ENCODE assay signal across 15 cellular contexts in the genomic region with DNA sequence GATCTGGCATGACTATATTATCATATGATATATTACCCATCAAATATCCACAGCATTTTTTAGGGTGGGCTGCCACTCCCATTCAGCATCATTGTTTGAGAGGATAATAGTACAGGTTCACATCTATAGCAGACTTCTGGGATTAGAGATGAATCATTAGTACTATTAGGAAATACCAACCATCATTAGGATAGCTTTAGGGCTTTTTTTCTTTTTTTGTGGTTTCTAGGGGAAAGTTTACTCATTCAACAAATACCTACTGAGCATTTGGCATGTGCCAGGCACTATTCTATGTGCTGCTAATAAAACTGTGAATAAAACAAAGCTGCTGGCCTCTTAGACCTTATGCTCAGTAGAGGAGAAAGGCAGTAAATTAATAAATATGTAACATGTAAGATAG. TPM values are rescaled to one million over a fixed set of nuclear protein-coding genes. Genes with fewer than 3 reads are reported as not detected.
DNase-seq lines count a peak whose midpoint lies in the region; ATAC-seq and TF ChIP-seq lines count a peak whose summit lies in the region.
"Had no signal": no experiment of that assay in that cellular context is flagged by ENCODE, and none has a peak within 500 bp of the region (broad histone marks: within the 10 kb centered on the region; RNA-seq: fewer than 3 reads in every experiment).

No MANE protein-coding gene starts in this region.

- CTCF ChIA-PET in RWPE1 (lab: Yijun Ruan, JAX): interaction anchor here (0.6 kb wide), 1 partner anchor 84 kb away, joined by 3 read pairs; no protein-coding TSS in a partner anchor

- ATAC-seq in esophagus mucosa (peak; percentile 51), HG03354 (IDR thresholded peaks at IDR 0.05; ENCODE audit: poor library complexity, severe bottlenecking, unreplicated experiment) (no peak)

- no peaks in the 10 kb centered on the region for H3K79me2 ChIP-seq in osteoblast (ENCODE audit: insufficient read depth, low read length)
- H3K79me2 ChIP-seq: parathyroid adenoma had no signal

- H3K36me3 ChIP-seq in osteoblast (ENCODE audit: insufficient read depth, low read length): no peaks in the 10 kb centered on the region
- peaks cover 0 to 23% (median 18%) of the 10 kb centered on the region in 4 donors for H3K36me3 ChIP-seq in stomach

- H3K4me1 ChIP-seq in osteoblast (ENCODE audit: insufficient read depth, low read length): peaks cover 9% of the 10 kb centered on the region
- peaks cover 0 to 36% (median 18%) of the 10 kb centered on the region in 4 donors for H3K4me1 ChIP-seq in stomach
- H3K4me1 ChIP-seq: adrenal gland, SJCRH30 had no signal

- H3K9me3 ChIP-seq in osteoblast (ENCODE audit: low read depth, low read length) (no peaks in the 10 kb centered on the region), stomach (no peaks in the 10 kb centered on the region)
- H3K9me3 ChIP-seq: testis had no signal

- intact Hi-C loops in stomach (cut with DNase I; ENCODE audit: low total_unique reads): no loop called here

- DNase-seq in EL: peak; percentile 80
- peak; percentile 83 for DNase-seq in RWPE1 (ENCODE audit: low spot score)
- DNase-seq in osteoblast (ENCODE audit: insufficient read length, low spot score, missing footprints): peak; percentile 31
- no peak for DNase-seq in T1000 (lab: John Stamatoyannopoulos, UW)
- no peak for DNase-seq in stomach
- DNase-seq in stimulated activated CD4-positive, alpha-beta T cell treated with anti-CD3 and anti-CD28 coated beads, Interleukin-2, amount 100 ng/mL, for 48 hours: no peak
- DNase-seq: activated CD4-positive, alpha-beta T cell treated with anti-CD3 and anti-CD28 coated beads, Interleukin-2, amount 50 U/mL, for 48 hours; adrenal gland; NCI-H2227 treated with DMSO at 0.1 percent for 48 hours; SJCRH30; testis had no signal

- H3K27me3 ChIP-seq in osteoblast (ENCODE audit: insufficient read depth, low read length) (no peaks in the 10 kb centered on the region), stomach (no peaks in the 10 kb centered on the region)
- H3K27me3 ChIP-seq: adrenal gland; BLaER1 treated with 17β-estradiol and CSF1 and Interleukin-3, amounts not matched to agents 10 nM and 100 nM; SJCRH30; testis had no signal

- TF ChIP-seq CTCF in RWPE1 (conservative IDR thresholded peaks at IDR 0.05; ENCODE audit: low read depth) (no peak), osteoblast (IDR thresholded peaks at IDR 0.05; ENCODE audit: extremely low read depth, low read depth, low read length) (no peak), stomach (IDR thresholded peaks at IDR 0.05) (no peak)

- TF ChIP-seq EP300 in stomach (IDR thresholded peaks at IDR 0.05): no peak

- POLR2A ChIA-PET in RWPE1 (lab: Yijun Ruan, JAX; ENCODE audit: low non-redundant PET): no interaction called here

- H3K4me2 ChIP-seq in osteoblast (ENCODE audit: insufficient read depth, low read length): no peak overlapping the region
- H3K4me2 ChIP-seq: BLaER1 treated with 17β-estradiol and CSF1 and Interleukin-3, amounts not matched to agents 10 nM and 100 nM had no signal

- TF ChIP-seq POLR2A in stomach (IDR thresholded peaks at IDR 0.05): no peak

- no peaks in the 10 kb centered on the region for H4K20me1 ChIP-seq in osteoblast (ENCODE audit: insufficient read depth, low read length)

- H3K4me3 ChIP-seq in osteoblast (ENCODE audit: insufficient read depth, low read length): no peak overlapping the region
- H3K4me3 ChIP-seq in stomach: no peak overlapping the region
- H3K4me3 ChIP-seq: adrenal gland; BLaER1 treated with 17β-estradiol and CSF1 and Interleukin-3, amounts not matched to agents 10 nM and 100 nM; SJCRH30; testis had no signal

- H3K27ac ChIP-seq in RWPE1: no peak overlapping the region
- no peak overlapping the region for H3K27ac ChIP-seq in osteoblast (ENCODE audit: low read depth, low read length)
- no peak overlapping the region for H3K27ac ChIP-seq in stomach
- H3K27ac ChIP-seq: adrenal gland; BLaER1 treated with 17β-estradiol and CSF1 and Interleukin-3, amounts not matched to agents 10 nM and 100 nM; parathyroid adenoma; SJCRH30; testis had no signal

- H2AFZ ChIP-seq in osteoblast (ENCODE audit: low read length): no peak overlapping the region
- H2AFZ ChIP-seq: parathyroid adenoma had no signal

RNA-seq across cellular contexts. Expression of gene NHLRC2, which starts 40.6 kb away (rescaled TPM):
- total RNA-seq in esophagus mucosa (18.7 TPM), osteoblast (15.6 and 16.2 TPM in 2 replicates), stomach (100 to 1,000 TPM in 1 of 5 donors, 10 to 100 TPM in 4; 12.3 to 112 (median 25.4) TPM)
- 1 to 10 TPM; 2.8 to 5.1 (median 3.2) TPM for polyA plus RNA-seq in stomach

RNA-seq across cellular contexts. Expression of gene DCLRE1A, which starts 41.1 kb away (rescaled TPM):
- total RNA-seq in esophagus mucosa (3.7 TPM), osteoblast (5.0 and 5.1 TPM in 2 replicates), stomach (10 to 100 TPM in 2 of 5 donors, 1 to 10 TPM in 3; 2.0 to 11.7 (median 5.2) TPM)
- 1 to 10 TPM; 2.8 to 3.7 (median 3.5) TPM for polyA plus RNA-seq in stomach

Comparison
In these comparisons a context has a peak if more than half of its experiments do, and no peak if none do; other contexts are left out.
1. DNase-seq: peak in EL (single experiment), RWPE1 (single experiment) and osteoblast (single experiment); none in T1000 (single experiment), stomach (single experiment) and stimulated activated CD4-positive, alpha-beta T cell treated with anti-CD3 and anti-CD28 coated beads, Interleukin-2, amount 100 ng/mL, for 48 hours (0 of 2).